Comparison of ENCODE assay signal across 11 cellular contexts in genomic region chr11:838441-839279, GRCh38. TPM values are rescaled to one million over a fixed set of nuclear protein-coding genes. Genes with fewer than 3 reads are reported as not detected.
DNase-seq lines count a peak whose midpoint lies in the region; ATAC-seq and TF ChIP-seq lines count a peak whose summit lies in the region.
"Had no signal": no experiment of that assay in that cellular context is flagged by ENCODE, and none has a peak within 500 bp of the region (broad histone marks: within the 10 kb centered on the region; RNA-seq: fewer than 3 reads in every experiment).

No MANE protein-coding gene starts in this region.

- peak; percentile 32 for TF ChIP-seq CTCF in GM12873 (IDR thresholded peaks at IDR 0.05; ENCODE audit: insufficient read depth, low read depth, low read length, missing control alignments)
- TF ChIP-seq CTCF in fibroblast of lung (conservative IDR thresholded peaks at IDR 0.05 in 1 of 2, IDR thresholded peaks at IDR 0.05 in 1 of 2; ENCODE audit: low read depth in 1 of 2, low read length in 2 of 2): peak in 1 of 2 donors; percentile 18

- peaks cover 45% of the 10 kb centered on the region for H3K36me3 ChIP-seq in fibroblast of lung (ENCODE audit: control insufficient read depth, insufficient read depth, low read length)

- H3K27ac ChIP-seq in fibroblast of lung (ENCODE audit: insufficient read depth, low read length): peak overlapping the region; percentile 28
- H3K27ac ChIP-seq: SJSA1 had no signal

- H3K9me3 ChIP-seq in fibroblast of lung (ENCODE audit: control insufficient read depth, insufficient read depth, low read depth, low read length): no peaks in the 10 kb centered on the region
- H3K9me3 ChIP-seq: SJSA1 had no signal

- ATAC-seq in HG03457 (IDR thresholded peaks at IDR 0.05; ENCODE audit: unreplicated experiment) (no peak), HG03039 (IDR thresholded peaks at IDR 0.05; ENCODE audit: unreplicated experiment) (no peak), HG02623 (IDR thresholded peaks at IDR 0.05; ENCODE audit: unreplicated experiment) (no peak)
- ATAC-seq: activated CD8-positive, alpha-beta memory T cell treated with anti-CD3 and anti-CD28 coated beads, Interleukin-2, amount 10 ng/mL, durations not matched to agents 7 days and 5 days had no signal

- no peaks in the 10 kb centered on the region for H3K27me3 ChIP-seq in fibroblast of lung (ENCODE audit: control insufficient read depth, insufficient read depth, low read length)
- H3K27me3 ChIP-seq: SJSA1 had no signal

- H3K4me2 ChIP-seq in fibroblast of lung (ENCODE audit: extremely low read depth, insufficient read depth, low read length): no peak overlapping the region

- in situ Hi-C loops in SK-MEL-5 (cut with HindIII; ENCODE audit: low pct_unique_long_range_greater_than_20kb, low sequenced_read_pairs): no loop called here

- peaks cover 5% of the 10 kb centered on the region for H4K20me1 ChIP-seq in fibroblast of lung (ENCODE audit: control insufficient read depth, extremely low read depth, insufficient read depth, low read length)

- H3K9ac ChIP-seq in fibroblast of lung (ENCODE audit: insufficient read depth, low read length): no peak overlapping the region

- DNase-seq in 8988T (peak; percentile 96), SK-MEL-5 (ENCODE audit: low read depth, low spot score) (peak; percentile 67), fibroblast of lung (ENCODE audit: low read depth in 2 of 2) (no peak), inferior parietal cortex (ENCODE audit: extremely low spot score) (no peak)
- DNase-seq: activated CD8-positive, alpha-beta memory T cell treated with anti-CD3 and anti-CD28 coated beads, Interleukin-2, amount 10 ng/mL, durations not matched to agents 7 days and 5 days; kidney glomerular epithelial cell had no signal

- peaks cover 26% of the 10 kb centered on the region for H3K4me1 ChIP-seq in fibroblast of lung (ENCODE audit: control insufficient read depth, extremely low read depth, insufficient read depth, low read length)

- peaks cover 78% of the 10 kb centered on the region for H3K79me2 ChIP-seq in fibroblast of lung (ENCODE audit: control insufficient read depth, insufficient read depth, low read length)

- no peak overlapping the region for H2AFZ ChIP-seq in fibroblast of lung (ENCODE audit: low read length)

- H3K4me3 ChIP-seq in fibroblast of lung (replicated peaks in 1 of 4; ENCODE audit: control extremely low read depth in 1 of 4, insufficient read depth in 1 of 4, low read depth in 3 of 4, low read length in 4 of 4): no peak overlapping the region
- H3K4me3 ChIP-seq: SJSA1 had no signal

RNA-seq across cellular contexts. Expression of gene POLR2L, which starts 3.7 kb away (rescaled TPM):
- total RNA-seq in SK-MEL-5 (2014; rRNA removed; shearing (Covaris generic)): 397 and 411 TPM in 2 replicates
- polyA plus RNA-seq in SK-MEL-5 (2015; cell fraction: cytosol; rRNA removed): 169 and 235 TPM in 2 replicates
- polyA plus RNA-seq in SK-MEL-5 (2015; cell fraction: nucleus; rRNA removed): 21.6 and 25.2 TPM in 2 replicates
- 106 and 196 TPM in 2 replicates for total RNA-seq in fibroblast of lung
- polyA plus RNA-seq in fibroblast of lung: 181 and 317 TPM in 2 replicates
- polyA plus RNA-seq in fibroblast of lung (2012): 609 and 1,027 TPM in 2 replicates
- 267 and 318 TPM in 2 replicates for polyA minus RNA-seq in fibroblast of lung (ENCODE audit: low replicate concordance)

RNA-seq across cellular contexts. Expression of gene TSPAN4, which starts 4.0 kb away (rescaled TPM):
- 150 and 167 TPM in 2 replicates for total RNA-seq in SK-MEL-5 (2014; rRNA removed; shearing (Covaris generic))
- 296 and 338 TPM in 2 replicates for polyA plus RNA-seq in SK-MEL-5 (2015; cell fraction: cytosol; rRNA removed)
- polyA plus RNA-seq in SK-MEL-5 (2015; cell fraction: nucleus; rRNA removed): 237 and 280 TPM in 2 replicates
- total RNA-seq in fibroblast of lung: 133 and 191 TPM in 2 replicates
- polyA plus RNA-seq in fibroblast of lung: 102 and 133 TPM in 2 replicates
- 163 and 243 TPM in 2 replicates for polyA plus RNA-seq in fibroblast of lung (2012)
- 92.1 and 173 TPM in 2 replicates for polyA minus RNA-seq in fibroblast of lung (ENCODE audit: low replicate concordance)

RNA-seq across cellular contexts. Expression of gene CD151, which starts 5.9 kb away (rescaled TPM):
- 228 and 233 TPM in 2 replicates for total RNA-seq in SK-MEL-5 (2014; rRNA removed; shearing (Covaris generic))
- polyA plus RNA-seq in SK-MEL-5 (2015; cell fraction: cytosol; rRNA removed): 331 and 391 TPM in 2 replicates
- 228 and 263 TPM in 2 replicates for polyA plus RNA-seq in SK-MEL-5 (2015; cell fraction: nucleus; rRNA removed)
- 408 and 547 TPM in 2 replicates for total RNA-seq in fibroblast of lung
- 711 and 748 TPM in 2 replicates for polyA plus RNA-seq in fibroblast of lung
- polyA plus RNA-seq in fibroblast of lung (2012): 822 and 945 TPM in 2 replicates
- 953 and 983 TPM in 2 replicates for polyA minus RNA-seq in fibroblast of lung (ENCODE audit: low replicate concordance)

RNA-seq across cellular contexts. Expression of gene CRACR2B, which starts 10.9 kb away (rescaled TPM):
- total RNA-seq in SK-MEL-5 (2014; rRNA removed; shearing (Covaris generic)): not detected in 2 replicates
- polyA plus RNA-seq in SK-MEL-5 (2015; cell fraction: cytosol; rRNA removed): not detected in 2 replicates
- 0.62 TPM in 1 of 2 replicates, not detected in the other for polyA plus RNA-seq in SK-MEL-5 (2015; cell fraction: nucleus; rRNA removed)
- 0.66 and 1.0 TPM in 2 replicates for total RNA-seq in fibroblast of lung
- polyA plus RNA-seq in fibroblast of lung: 0.11 and 0.82 TPM in 2 replicates
- polyA plus RNA-seq in fibroblast of lung (2012): 0.98 and 2.6 TPM in 2 replicates
- 2.1 TPM in 1 of 2 replicates, not detected in the other for polyA minus RNA-seq in fibroblast of lung (ENCODE audit: low replicate concordance)
- total RNA-seq: SJSA1 had no signal

RNA-seq across cellular contexts. Expression of gene PNPLA2, which starts 19.9 kb away (rescaled TPM):
- 6.3 and 7.9 TPM in 2 replicates for total RNA-seq in SK-MEL-5 (2014; rRNA removed; shearing (Covaris generic))
- polyA plus RNA-seq in SK-MEL-5 (2015; cell fraction: cytosol; rRNA removed): 56.9 and 57.1 TPM in 2 replicates
- polyA plus RNA-seq in SK-MEL-5 (2015; cell fraction: nucleus; rRNA removed): 125 and 183 TPM in 2 replicates
- total RNA-seq in fibroblast of lung: 16.2 and 33.9 TPM in 2 replicates
- polyA plus RNA-seq in fibroblast of lung: 16.2 and 17.0 TPM in 2 replicates
- polyA plus RNA-seq in fibroblast of lung (2012): 65.5 and 80.5 TPM in 2 replicates
- polyA minus RNA-seq in fibroblast of lung (ENCODE audit: low replicate concordance): 108 and 136 TPM in 2 replicates

Comparison
In these comparisons a context has a peak if more than half of its experiments do, and no peak if none do; other contexts are left out.
1. DNase-seq: peak in 8988T (single experiment) and SK-MEL-5 (single experiment); none in fibroblast of lung (0 of 2) and inferior parietal cortex (single experiment).